ENCODE assay signal across 1 cellular context in the genomic region with DNA sequence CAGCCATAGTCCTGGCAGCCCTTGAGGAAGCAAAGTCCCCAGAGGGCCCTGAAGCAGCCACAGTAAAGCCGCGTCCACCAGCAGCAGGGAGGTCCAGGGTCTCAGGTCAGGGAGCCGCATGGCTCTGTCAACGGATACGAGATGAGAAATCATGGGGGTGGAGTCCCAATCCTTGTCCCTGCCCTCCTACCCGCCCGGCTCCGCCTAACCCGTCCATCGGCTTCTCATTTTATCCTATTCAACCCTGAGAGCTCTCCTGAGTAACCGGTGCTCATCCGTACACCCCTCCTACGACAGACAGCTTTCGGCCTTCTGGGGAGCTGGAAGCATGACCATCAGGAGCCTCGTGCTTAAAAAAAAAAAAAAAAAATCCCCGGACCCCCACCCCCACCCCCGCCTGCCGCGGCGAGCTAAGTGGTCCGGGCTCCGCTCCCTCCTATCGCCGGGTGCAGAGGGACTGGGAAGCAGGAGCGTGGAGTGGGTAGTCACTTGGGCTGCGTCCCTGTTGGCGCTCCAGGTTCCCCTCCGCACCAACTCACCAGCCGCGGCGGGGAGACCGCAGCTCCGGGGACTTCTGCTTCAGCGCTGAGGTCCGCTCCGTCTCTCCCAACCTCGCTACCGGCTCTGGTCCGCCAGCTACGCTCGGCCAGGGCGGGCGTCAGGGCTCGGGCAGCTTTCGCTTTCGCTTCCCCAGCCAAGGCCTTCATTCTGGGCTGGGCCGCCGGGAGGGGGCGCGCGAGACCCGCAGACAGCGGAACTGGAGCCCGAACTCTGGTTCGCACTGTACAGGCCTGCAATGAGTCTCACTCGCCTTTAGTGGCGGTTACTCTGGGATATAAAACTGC.
TF ChIP-seq lines count a peak whose summit lies in the region.

Gene TAP2 (minus strand): TSS at position 626 of the 845 bp plus-strand sequence. CDS start 506 bp downstream, at position 120.

TF ChIP-seq in HepG2, 621 proteins besides CTCF, POLR2A, EP300 and RAD21 (continued from another document and continues in another):
- no peak; the same call in 1 of the 2 replicates for TF ChIP-seq ZNF34 (CRISPR knock-in tag; IDR thresholded peaks at IDR 0.05; ENCODE audit: borderline replicate concordance)
- TF ChIP-seq, protein P1, sequence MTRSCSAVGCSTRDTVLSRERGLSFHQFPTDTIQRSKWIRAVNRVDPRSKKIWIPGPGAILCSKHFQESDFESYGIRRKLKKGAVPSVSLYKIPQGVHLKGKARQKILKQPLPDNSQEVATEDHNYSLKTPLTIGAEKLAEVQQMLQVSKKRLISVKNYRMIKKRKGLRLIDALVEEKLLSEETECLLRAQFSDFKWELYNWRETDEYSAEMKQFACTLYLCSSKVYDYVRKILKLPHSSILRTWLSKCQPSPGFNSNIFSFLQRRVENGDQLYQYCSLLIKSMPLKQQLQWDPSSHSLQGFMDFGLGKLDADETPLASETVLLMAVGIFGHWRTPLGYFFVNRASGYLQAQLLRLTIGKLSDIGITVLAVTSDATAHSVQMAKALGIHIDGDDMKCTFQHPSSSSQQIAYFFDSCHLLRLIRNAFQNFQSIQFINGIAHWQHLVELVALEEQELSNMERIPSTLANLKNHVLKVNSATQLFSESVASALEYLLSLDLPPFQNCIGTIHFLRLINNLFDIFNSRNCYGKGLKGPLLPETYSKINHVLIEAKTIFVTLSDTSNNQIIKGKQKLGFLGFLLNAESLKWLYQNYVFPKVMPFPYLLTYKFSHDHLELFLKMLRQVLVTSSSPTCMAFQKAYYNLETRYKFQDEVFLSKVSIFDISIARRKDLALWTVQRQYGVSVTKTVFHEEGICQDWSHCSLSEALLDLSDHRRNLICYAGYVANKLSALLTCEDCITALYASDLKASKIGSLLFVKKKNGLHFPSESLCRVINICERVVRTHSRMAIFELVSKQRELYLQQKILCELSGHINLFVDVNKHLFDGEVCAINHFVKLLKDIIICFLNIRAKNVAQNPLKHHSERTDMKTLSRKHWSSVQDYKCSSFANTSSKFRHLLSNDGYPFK (CRISPR knock-in tag; IDR thresholded peaks at IDR 0.05; ENCODE audit: borderline replicate concordance): peak; percentile 56; the same call in 1 of the 2 replicates
- TF ChIP-seq SNRNP70 (IDR thresholded peaks at IDR 0.05; ENCODE audit: low read depth, low read length): no peak
- TF ChIP-seq ZNF562 (CRISPR knock-in tag; IDR thresholded peaks at IDR 0.05; ENCODE audit: borderline replicate concordance): no peak
- TF ChIP-seq HHEX (CRISPR knock-in tag; IDR thresholded peaks at IDR 0.05): no peak
- TF ChIP-seq ZNF407 (CRISPR knock-in tag; IDR thresholded peaks at IDR 0.05; ENCODE audit: not compliant biosample characterization): no peak
- TF ChIP-seq, protein P2, sequence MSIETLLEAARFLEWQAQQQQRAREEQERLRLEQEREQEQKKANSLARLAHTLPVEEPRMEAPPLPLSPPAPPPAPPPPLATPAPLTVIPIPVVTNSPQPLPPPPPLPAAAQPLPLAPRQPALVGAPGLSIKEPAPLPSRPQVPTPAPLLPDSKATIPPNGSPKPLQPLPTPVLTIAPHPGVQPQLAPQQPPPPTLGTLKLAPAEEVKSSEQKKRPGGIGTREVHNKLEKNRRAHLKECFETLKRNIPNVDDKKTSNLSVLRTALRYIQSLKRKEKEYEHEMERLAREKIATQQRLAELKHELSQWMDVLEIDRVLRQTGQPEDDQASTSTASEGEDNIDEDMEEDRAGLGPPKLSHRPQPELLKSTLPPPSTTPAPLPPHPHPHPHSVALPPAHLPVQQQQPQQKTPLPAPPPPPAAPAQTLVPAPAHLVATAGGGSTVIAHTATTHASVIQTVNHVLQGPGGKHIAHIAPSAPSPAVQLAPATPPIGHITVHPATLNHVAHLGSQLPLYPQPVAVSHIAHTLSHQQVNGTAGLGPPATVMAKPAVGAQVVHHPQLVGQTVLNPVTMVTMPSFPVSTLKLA (IDR thresholded peaks at IDR 0.05): peak; percentile 22; the same call in 1 of the 2 replicates
- peak; percentile 91; the same call in 1 of the 2 replicates for TF ChIP-seq REPIN1 (CRISPR knock-in tag; IDR thresholded peaks at IDR 0.05; ENCODE audit: borderline replicate concordance, low read depth)
- TF ChIP-seq PITX1 (CRISPR knock-in tag; IDR thresholded peaks at IDR 0.05): peak; percentile 48; the same call in 1 of the 2 replicates
- no peak for TF ChIP-seq TMF1 (CRISPR knock-in tag; IDR thresholded peaks at IDR 0.05; ENCODE audit: low read depth)
- peak; percentile 94 for TF ChIP-seq ZNF800 (CRISPR knock-in tag; IDR thresholded peaks at IDR 0.05)
- TF ChIP-seq ZNF143 (CRISPR knock-in tag; IDR thresholded peaks at IDR 0.05): no peak; the same call in 1 of the 2 replicates
- no peak for TF ChIP-seq SMARCC2 (IDR thresholded peaks at IDR 0.05)
- 0 out of 2 replicates have a peak, but pooled peaks have one; percentile 41 for TF ChIP-seq ZNF605 (CRISPR knock-in tag; IDR thresholded peaks at IDR 0.05)
- no peak for TF ChIP-seq NFATC3 (CRISPR knock-in tag; IDR thresholded peaks at IDR 0.05)
- no peak for TF ChIP-seq ZNF616 (CRISPR knock-in tag; IDR thresholded peaks at IDR 0.05; ENCODE audit: low read depth)
- 0 out of 2 replicates have a peak, but pooled peaks have one; percentile 50 for TF ChIP-seq GFI1 (CRISPR knock-in tag; IDR thresholded peaks at IDR 0.05; ENCODE audit: borderline replicate concordance)
- peak; percentile 100 for TF ChIP-seq KMT2A (CRISPR knock-in tag; IDR thresholded peaks at IDR 0.05)
- 0 out of 2 replicates have a peak, but pooled peaks have one; percentile 17 for TF ChIP-seq ZNF792 (CRISPR knock-in tag; IDR thresholded peaks at IDR 0.05)
- no peak for TF ChIP-seq ZNF296 (CRISPR knock-in tag; conservative IDR thresholded peaks at IDR 0.05)
- TF ChIP-seq ZFP36 (IDR thresholded peaks at IDR 0.05; ENCODE audit: borderline replicate concordance, low read depth, low read length, partially characterized antibody): peak; percentile 10
- peak; percentile 52 for TF ChIP-seq ZNF724P (CRISPR knock-in tag; IDR thresholded peaks at IDR 0.05; ENCODE audit: borderline replicate concordance)
- TF ChIP-seq ZNF280B (CRISPR knock-in tag; IDR thresholded peaks at IDR 0.05; ENCODE audit: borderline replicate concordance): no peak; the same call in 1 of the 2 replicates
- TF ChIP-seq ZNF816 (CRISPR knock-in tag; IDR thresholded peaks at IDR 0.05; ENCODE audit: borderline replicate concordance): no peak
- no peak for TF ChIP-seq ZNF326 (CRISPR knock-in tag; IDR thresholded peaks at IDR 0.05; ENCODE audit: borderline replicate concordance)
- peak; percentile 90 for TF ChIP-seq KLF11 (CRISPR knock-in tag; IDR thresholded peaks at IDR 0.05)
- peak; percentile 22; the same call in 1 of the 2 replicates for TF ChIP-seq TEAD2 (CRISPR knock-in tag; IDR thresholded peaks at IDR 0.05)
- TF ChIP-seq ZNF614 (CRISPR knock-in tag; IDR thresholded peaks at IDR 0.05; ENCODE audit: borderline replicate concordance): peak; percentile 70; the same call in 1 of the 2 replicates
- TF ChIP-seq ZNF572 (CRISPR knock-in tag; IDR thresholded peaks at IDR 0.05): no peak
- TF ChIP-seq ZNF879 (CRISPR knock-in tag; IDR thresholded peaks at IDR 0.05): no peak
- 0 out of 2 replicates have a peak, but pooled peaks have one; percentile 12 for TF ChIP-seq ARNT2 (CRISPR knock-in tag; IDR thresholded peaks at IDR 0.05; ENCODE audit: low read depth)
- no peak for TF ChIP-seq ZNF644 (CRISPR knock-in tag; IDR thresholded peaks at IDR 0.05; ENCODE audit: low read depth)
- peak; percentile 64; the same call in 1 of the 2 replicates for TF ChIP-seq FOXK1 (CRISPR knock-in tag; IDR thresholded peaks at IDR 0.05; ENCODE audit: borderline replicate concordance, low read depth)
- TF ChIP-seq NFKB2 (CRISPR knock-in tag; IDR thresholded peaks at IDR 0.05; ENCODE audit: borderline replicate concordance): peak; percentile 77; the same call in 1 of the 2 replicates
- TF ChIP-seq NR2C2 (CRISPR knock-in tag; IDR thresholded peaks at IDR 0.05; ENCODE audit: borderline replicate concordance): no peak; the same call in 1 of the 2 replicates
